ENCODE assay signal across 21 cellular contexts in genomic region chr11:12735262-12735661, GRCh38.
DNase-seq lines count a peak whose midpoint lies in the region; ATAC-seq and TF ChIP-seq lines count a peak whose summit lies in the region.
"Had no signal": no experiment of that assay in that cellular context is flagged by ENCODE, and none has a peak within 500 bp of the region (broad histone marks: within the 10 kb centered on the region; RNA-seq: fewer than 3 reads in every experiment).

No MANE protein-coding gene starts in this region.

- no peak for TF ChIP-seq CTCF in WTC11 (IDR thresholded peaks at IDR 0.05)
- TF ChIP-seq CTCF in nephron progenitor cell (IDR thresholded peaks at IDR 0.05), result no peak

- H3F3A ChIP-seq in GM23248 (ENCODE audit: insufficient read depth), result peaks cover 23% of the 10 kb centered on the region; the same call in 1 of the 2 replicates

- in situ Hi-C loops in GM23248 (cut with MboI), result no loop called here

- H3K9ac ChIP-seq in GM23248, result no peak overlapping the region
- H3K9ac ChIP-seq: BLaER1 treated with 17β-estradiol and CSF1 and Interleukin-3, amounts not matched to agents 10 nM and 100 nM had no signal

- H3K4me1 ChIP-seq in GM23248 (ENCODE audit: insufficient read depth), result peaks cover 25% of the 10 kb centered on the region
- H3K4me1 ChIP-seq in aorta (ENCODE audit: control insufficient read depth in 1 of 2, insufficient read depth in 2 of 2, low read length in 2 of 2), result no peaks in the 10 kb centered on the region
- H3K4me1 ChIP-seq: BLaER1 treated with 17β-estradiol and CSF1 and Interleukin-3, amounts not matched to agents 10 nM and 100 nM had no signal

- H3K36me3 Mint-ChIP-seq in WTC11 (peaks cover 7% of the 10 kb centered on the region), nephron progenitor cell (ENCODE audit: low read depth) (peaks cover 22% of the 10 kb centered on the region)
- H3K36me3 Mint-ChIP-seq: CD4-positive, alpha-beta memory T cell had no signal

- peaks cover 9% of the 10 kb centered on the region for H3K9me3 Mint-ChIP-seq in WTC11
- peaks cover 5% of the 10 kb centered on the region for H3K9me3 Mint-ChIP-seq in nephron progenitor cell

- H3K4me3 Mint-ChIP-seq in WTC11 (no peak overlapping the region), nephron progenitor cell (no peak overlapping the region)
- H3K4me3 Mint-ChIP-seq: CD4-positive, alpha-beta memory T cell had no signal

- H3K27me3 Mint-ChIP-seq in WTC11 (ENCODE audit: low read depth) (no peaks in the 10 kb centered on the region), nephron progenitor cell (ENCODE audit: low read depth, poor library complexity) (peaks cover 3% of the 10 kb centered on the region)

- peaks cover 100% of the 10 kb centered on the region for H3K79me2 ChIP-seq in GM23248 (ENCODE audit: insufficient read depth)

- intact Hi-C loops in aorta (cut with DNase I), result no loop called here

- CTCF ChIA-PET in WTC11 (lab: Charles Lee), result interaction anchor here (0.7 to 1.3 kb wide), 2 partner anchors 179 to 404 kb away, joined by 3 to 5 read pairs; no protein-coding TSS in a partner anchor

- H4K20me1 ChIP-seq in GM23248 (ENCODE audit: insufficient read depth), result peaks cover 43% of the 10 kb centered on the region
- H4K20me1 ChIP-seq: BLaER1 treated with 17β-estradiol and CSF1 and Interleukin-3, amounts not matched to agents 10 nM and 100 nM had no signal

- H3K9me2 ChIP-seq in GM23248 (ENCODE audit: insufficient read depth), result no peaks in the 10 kb centered on the region

- H3K4me1 Mint-ChIP-seq in WTC11 (peaks cover 47% of the 10 kb centered on the region), nephron progenitor cell (peaks cover 41% of the 10 kb centered on the region)
- H3K4me1 Mint-ChIP-seq: CD4-positive, alpha-beta memory T cell had no signal

- no peak overlapping the region for H2AFZ ChIP-seq in GM23248

- ATAC-seq in WTC11 (peak; percentile 90), aorta (ENCODE audit: low FRiP score) (no peak)
- ATAC-seq in activated CD4-positive, CD25-positive, alpha-beta regulatory T cell treated with anti-CD3 and anti-CD28 coated beads, Interleukin-2, amount 50 U/mL, for 24 hours, result no peak
- ATAC-seq: HepG2, Panc1, SK-N-SH treated with all-trans-retinoic acid at 6 μM for 48 hours had no signal

- H3K27me3 ChIP-seq in GM23248 (replicated peaks; ENCODE audit: insufficient read depth) (no peaks in the 10 kb centered on the region), aorta (ENCODE audit: control insufficient read depth in 1 of 2, insufficient read depth in 2 of 2, low read length in 1 of 2) (no peaks in the 10 kb centered on the region)
- H3K27me3 ChIP-seq: BLaER1 treated with 17β-estradiol and CSF1 and Interleukin-3, amounts not matched to agents 10 nM and 100 nM had no signal

- H3K9me3 ChIP-seq in GM23248 (ENCODE audit: low read depth) (no peaks in the 10 kb centered on the region), aorta (ENCODE audit: control insufficient read depth, low read length) (no peaks in the 10 kb centered on the region)
- H3K9me3 ChIP-seq: Caco-2 had no signal

- WGBS in GM23248 (ENCODE audit: low coverage in 1 of 2, low lambda C conversion rate in 2 of 2, missing lambda C conversion rate in 2 of 2), 2 experiments, result 63 to 69% methylated on average over 7 of the region's 7 CpGs
- 90 to 91% methylated on average over 7 of the region's 7 CpGs for WGBS in aorta, 2 donors

- no peak overlapping the region for H3K4me3 ChIP-seq in GM23248
- no peak overlapping the region for H3K4me3 ChIP-seq in aorta (ENCODE audit: low read length in 2 of 2)
- H3K4me3 ChIP-seq: BLaER1 treated with 17β-estradiol and CSF1 and Interleukin-3, amounts not matched to agents 10 nM and 100 nM had no signal

- H3K36me3 ChIP-seq in GM23248 (ENCODE audit: low read depth), result no peaks in the 10 kb centered on the region
- no peaks in the 10 kb centered on the region for H3K36me3 ChIP-seq in aorta (ENCODE audit: control insufficient read depth in 1 of 2, insufficient read depth in 2 of 2, low read length in 1 of 2)
- H3K36me3 ChIP-seq: BLaER1 treated with 17β-estradiol and CSF1 and Interleukin-3, amounts not matched to agents 10 nM and 100 nM had no signal

- H3K27ac ChIP-seq in GM23248 (no peak overlapping the region), aorta (ENCODE audit: low read depth in 1 of 2, low read length in 2 of 2) (no peak overlapping the region)
- H3K27ac ChIP-seq: BLaER1 treated with 17β-estradiol and CSF1 and Interleukin-3, amounts not matched to agents 10 nM and 100 nM had no signal

- peak; percentile 34 for DNase-seq in GM23248
- no peak for DNase-seq in WTC11 (ENCODE audit: low spot score)
- DNase-seq in nephron progenitor cell, result no peak
- no peak for DNase-seq in stimulated activated CD4-positive, alpha-beta T cell treated with anti-CD3 and anti-CD28 coated beads, Interleukin-4, amount 100 ng/mL, for 1 hour
- DNase-seq in NCI-H82 (lab: John Stamatoyannopoulos, UW), result no peak
- no peak for DNase-seq in aorta
- DNase-seq: Caco-2; CD4-positive, alpha-beta memory T cell; DMS 273 treated with DMSO at 0.1 percent for 48 hours; DMS79 treated with DMSO at 0.1 percent for 48 hours; KBM-7; NCI-H1092; NCI-H1436; NCI-H187 treated with DMSO at 0.1 percent for 48 hours; NCI-H2227 treated with DMSO at 0.1 percent for 48 hours; NCI-H510A had no signal

- H3K4me2 ChIP-seq in GM23248 (ENCODE audit: unreplicated experiment), result peak overlapping the region; percentile 11
- H3K4me2 ChIP-seq: BLaER1 treated with 17β-estradiol and CSF1 and Interleukin-3, amounts not matched to agents 10 nM and 100 nM had no signal

- H3K27ac Mint-ChIP-seq in WTC11, result peak overlapping the region; percentile 46; the same call in 1 of the 2 replicates
- H3K27ac Mint-ChIP-seq in nephron progenitor cell, result peak overlapping the region; percentile 35
- H3K27ac Mint-ChIP-seq: CD4-positive, alpha-beta memory T cell had no signal

- POLR2A ChIA-PET in WTC11 (lab: Charles Lee), result interaction anchor here (0.5 kb wide), 1 partner anchor 235 kb away, joined by 3 read pairs; no protein-coding TSS in a partner anchor

TF ChIP-seq in WTC11, 78 proteins besides CTCF, POLR2A, EP300 and RAD21 (continues in another document):
- TF ChIP-seq IRF1 (CRISPR knock-in tag; IDR thresholded peaks at IDR 0.05) (no peak), KAT7 (CRISPR knock-in tag; IDR thresholded peaks at IDR 0.05; ENCODE audit: borderline replicate concordance) (no peak), GTF2I (CRISPR knock-in tag; conservative IDR thresholded peaks at IDR 0.05) (no peak), CREB1 (CRISPR knock-in tag; IDR thresholded peaks at IDR 0.05) (no peak), SMAD3 (CRISPR knock-in tag; IDR thresholded peaks at IDR 0.05; ENCODE audit: borderline replicate concordance) (no peak), HMGA2 (CRISPR knock-in tag; IDR thresholded peaks at IDR 0.05) (no peak), FOXP1 (CRISPR knock-in tag; IDR thresholded peaks at IDR 0.05; ENCODE audit: borderline replicate concordance) (no peak), EMX1 (CRISPR knock-in tag; IDR thresholded peaks at IDR 0.05) (no peak), ATF3 (CRISPR knock-in tag; conservative IDR thresholded peaks at IDR 0.05) (no peak), AFF4 (CRISPR knock-in tag; IDR thresholded peaks at IDR 0.05; ENCODE audit: borderline replicate concordance) (no peak)
